ENCODE assay signal across 2 cellular contexts in the genomic region with DNA sequence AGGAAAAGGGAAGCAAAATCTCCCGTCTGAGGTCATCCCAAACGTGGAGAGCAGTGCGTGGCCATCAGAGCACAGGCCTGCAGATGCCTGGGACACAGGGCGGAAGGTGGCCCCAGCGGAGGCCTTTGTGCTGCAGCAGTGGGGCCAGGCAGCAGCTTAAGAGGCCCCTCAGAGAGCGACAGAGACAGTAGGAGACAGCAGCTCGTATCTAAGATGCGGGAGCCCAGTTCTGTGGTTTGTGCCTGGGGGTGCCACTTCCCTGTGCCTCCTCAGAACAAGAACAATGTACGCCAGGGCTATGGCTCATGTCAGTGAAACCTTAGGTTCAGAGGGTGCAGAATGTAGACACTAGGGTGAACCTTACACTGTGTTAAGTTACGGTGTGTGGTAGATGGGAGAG.
TF ChIP-seq lines count a peak whose summit lies in the region.

No MANE protein-coding gene starts in this region.

TF ChIP-seq in IMR-90, 13 proteins besides CTCF, POLR2A, EP300 and RAD21:
- TF ChIP-seq MAZ (IDR thresholded peaks at IDR 0.05; ENCODE audit: borderline replicate concordance, low read depth, low read length) (no peak), MXI1 (IDR thresholded peaks at IDR 0.05; ENCODE audit: borderline replicate concordance, low read depth, low read length) (no peak), RFX5 (IDR thresholded peaks at IDR 0.05; ENCODE audit: low read depth, low read length) (no peak), CEBPB (IDR thresholded peaks at IDR 0.05; ENCODE audit: low read depth, low read length) (no peak), RCOR1 (IDR thresholded peaks at IDR 0.05; ENCODE audit: insufficient replicate concordance, low read length) (no peak), CHD1 (IDR thresholded peaks at IDR 0.05; ENCODE audit: low read depth, low read length) (no peak), NFE2L2 (IDR thresholded peaks at IDR 0.05; ENCODE audit: low read depth, low read length) (no peak), FOS (IDR thresholded peaks at IDR 0.05; ENCODE audit: low read depth, low read length) (no peak), SMC3 (IDR thresholded peaks at IDR 0.05; ENCODE audit: low read depth, low read length) (no peak), USF2 (IDR thresholded peaks at IDR 0.05; ENCODE audit: low read depth, low read length) (no peak), MAFK (IDR thresholded peaks at IDR 0.05; ENCODE audit: low read depth, low read length) (no peak)
- TF ChIP-seq, protein P1, sequence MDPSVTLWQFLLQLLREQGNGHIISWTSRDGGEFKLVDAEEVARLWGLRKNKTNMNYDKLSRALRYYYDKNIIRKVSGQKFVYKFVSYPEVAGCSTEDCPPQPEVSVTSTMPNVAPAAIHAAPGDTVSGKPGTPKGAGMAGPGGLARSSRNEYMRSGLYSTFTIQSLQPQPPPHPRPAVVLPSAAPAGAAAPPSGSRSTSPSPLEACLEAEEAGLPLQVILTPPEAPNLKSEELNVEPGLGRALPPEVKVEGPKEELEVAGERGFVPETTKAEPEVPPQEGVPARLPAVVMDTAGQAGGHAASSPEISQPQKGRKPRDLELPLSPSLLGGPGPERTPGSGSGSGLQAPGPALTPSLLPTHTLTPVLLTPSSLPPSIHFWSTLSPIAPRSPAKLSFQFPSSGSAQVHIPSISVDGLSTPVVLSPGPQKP (IDR thresholded peaks at IDR 0.05; ENCODE audit: borderline replicate concordance, low read depth, low read length): no peak

TF ChIP-seq in H1, 55 proteins besides CTCF, POLR2A, EP300 and RAD21:
- TF ChIP-seq CHD1 (IDR thresholded peaks at IDR 0.05; ENCODE audit: low read depth, low read length): no peak
- no peak for TF ChIP-seq RFX5 (IDR thresholded peaks at IDR 0.05; ENCODE audit: borderline replicate concordance, low read depth, low read length)
- no peak for TF ChIP-seq RNF2 (IDR thresholded peaks at IDR 0.05; ENCODE audit: borderline replicate concordance, low read depth, low read length, missing control alignments, poor library complexity, severe bottlenecking)
- no peak for TF ChIP-seq SIRT6 (IDR thresholded peaks at IDR 0.05; ENCODE audit: low read length)
- TF ChIP-seq JUN (IDR thresholded peaks at IDR 0.05; ENCODE audit: low read depth, low read length): no peak
- TF ChIP-seq PHF8 (conservative IDR thresholded peaks at IDR 0.05; ENCODE audit: low read depth, low read length): no peak
- no peak for TF ChIP-seq TBP (IDR thresholded peaks at IDR 0.05; ENCODE audit: low read depth, low read length)
- TF ChIP-seq SIN3A (conservative IDR thresholded peaks at IDR 0.05 in 1 of 2, IDR thresholded peaks at IDR 0.05 in 1 of 2; ENCODE audit: low read depth in 1 of 2, low read length in 2 of 2): no peak
- TF ChIP-seq SP2 (IDR thresholded peaks at IDR 0.05; ENCODE audit: low read length): no peak
- TF ChIP-seq RBBP5 (IDR thresholded peaks at IDR 0.05; ENCODE audit: borderline replicate concordance, low read depth, low read length): no peak
- TF ChIP-seq CREB1 (IDR thresholded peaks at IDR 0.05): no peak
- no peak for TF ChIP-seq TAF1 (IDR thresholded peaks at IDR 0.05; ENCODE audit: low read depth, low read length)
- TF ChIP-seq GABPA (IDR thresholded peaks at IDR 0.05; ENCODE audit: borderline replicate concordance, insufficient read depth, low read length): no peak
- no peak for TF ChIP-seq CBX8 (IDR thresholded peaks at IDR 0.05; ENCODE audit: borderline replicate concordance, low read depth, low read length)
- TF ChIP-seq SUZ12 (IDR thresholded peaks at IDR 0.05; ENCODE audit: low read length): no peak
- no peak for TF ChIP-seq KDM4A (IDR thresholded peaks at IDR 0.05; ENCODE audit: low read depth, low read length, severe bottlenecking)
- TF ChIP-seq FOSL1 (IDR thresholded peaks at IDR 0.05; ENCODE audit: insufficient read depth, low read depth, low read length): no peak
- TF ChIP-seq CHD7 (IDR thresholded peaks at IDR 0.05; ENCODE audit: insufficient replicate concordance, low read length): no peak
